In genomic region chr7:4606776-4607175, GRCh38 we compare ENCODE assay signal across 21 cellular contexts.
"Had no signal": no experiment of that assay in that cellular context is flagged by ENCODE, and none has a peak within 500 bp of the region (broad histone marks: within the 10 kb centered on the region; RNA-seq: fewer than 3 reads in every experiment).

No MANE protein-coding gene starts in this region.

- H3K9ac ChIP-seq: parathyroid adenoma had no signal

- H3K9me3 ChIP-seq: breast epithelium, thoracic aorta, uterus had no signal

- H3K27ac ChIP-seq: breast epithelium, parathyroid adenoma, thoracic aorta, uterus had no signal

- DNase-seq: activated CD4-positive, alpha-beta T cell treated with anti-CD3 and anti-CD28 coated beads for 4 hours; activated CD4-positive, alpha-beta T cell treated with anti-CD3 and anti-CD28 coated beads, Interleukin-2, amount 50 U/mL, for 4 hours; activated naive CD4-positive, alpha-beta T cell treated with anti-CD3 and anti-CD28 coated beads, Interleukin-2, amount 10 ng/mL, durations not matched to agents 7 days and 5 days; activated naive CD8-positive, alpha-beta T cell treated with anti-CD3 and anti-CD28 coated beads, Interleukin-2, amount 10 ng/mL, durations not matched to agents 7 days and 5 days; activated T-cell treated with anti-CD3 and anti-CD28 coated beads for 4 hours; activated T-cell treated with anti-CD3 and anti-CD28 coated beads, Interleukin-2, amount 50 U/mL, for 72 hours; central memory CD4-positive, alpha-beta T cell; endodermal cell; foreskin fibroblast; hippocampal formation; left colon; naive thymus-derived CD4-positive, alpha-beta T cell; occipital lobe; right cardiac atrium; stimulated activated naive CD4-positive, alpha-beta T cell treated with Interleukin-2 at 50 U/mL for 16 hours; T-helper 1 cell; trophoblast cell had no signal

- H3K4me3 ChIP-seq: thoracic aorta, uterus had no signal

- H2AFZ ChIP-seq: parathyroid adenoma had no signal

- H3K27me3 ChIP-seq: breast epithelium, uterus had no signal

- H3K36me3 ChIP-seq: breast epithelium, thoracic aorta, uterus had no signal

- H3K4me1 ChIP-seq: breast epithelium, parathyroid adenoma, uterus had no signal

- H3K79me2 ChIP-seq: parathyroid adenoma had no signal
